In the genomic region with DNA sequence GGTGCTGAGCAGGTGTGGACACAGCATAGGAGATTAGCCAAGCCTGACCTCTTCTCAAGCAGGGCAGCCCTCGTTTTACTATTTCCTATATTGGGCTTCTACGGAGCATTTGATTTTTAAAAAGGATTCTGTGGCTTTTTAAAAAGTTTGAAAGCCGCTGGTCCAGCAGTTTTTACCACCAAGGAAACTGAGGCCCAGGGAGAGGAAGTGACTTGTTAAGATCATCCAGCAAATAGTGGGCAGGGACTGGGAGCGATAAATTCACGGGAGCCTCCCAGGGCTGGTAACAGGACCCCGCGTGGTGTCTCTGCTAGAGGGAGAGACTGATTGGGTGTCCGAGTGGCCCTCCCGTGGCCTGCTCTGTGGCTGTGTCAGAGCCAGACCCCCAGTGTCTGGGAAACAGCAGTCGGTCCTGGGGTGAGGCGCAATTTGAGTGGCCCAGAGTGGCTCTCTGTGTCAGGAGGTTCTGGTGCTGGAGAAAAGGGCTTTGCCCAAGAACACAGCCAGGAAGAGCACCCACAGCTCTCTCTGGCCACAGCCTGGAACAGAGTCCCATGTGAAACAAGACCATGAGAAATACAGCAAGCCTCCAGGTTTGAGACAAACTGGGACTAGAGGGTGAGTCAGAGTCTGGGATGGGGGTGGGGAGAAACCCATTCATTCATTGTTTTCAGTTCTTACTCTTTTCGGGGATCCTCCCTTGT, we compare ENCODE assay signal across 8 cellular contexts. TPM values are rescaled to one million over a fixed set of nuclear protein-coding genes. Genes with fewer than 3 reads are reported as not detected.
DNase-seq lines count a peak whose midpoint lies in the region; ATAC-seq, FAIRE-seq and TF ChIP-seq lines count a peak whose summit lies in the region.

No MANE protein-coding gene starts in this region.

- POLR2A ChIA-PET in activated CD4-positive, alpha-beta memory T cell treated with anti-CD3 and anti-CD28 coated beads for 36 hours (lab: Charles Lee) = interaction anchor here (1.0 to 4.7 kb wide), 9 partner anchors 12 to 156 kb away, joined by 3 to 63 read pairs (median 9); a partner anchor contains a TSS

- H3K79me2 ChIP-seq in DOHH2 (ENCODE audit: control insufficient read depth, low read length) = peaks cover 36% of the 10 kb centered on the region

- no peaks in the 10 kb centered on the region for H3K27me3 Mint-ChIP-seq in activated CD4-positive, alpha-beta memory T cell treated with anti-CD3 and anti-CD28 coated beads for 36 hours
- no peaks in the 10 kb centered on the region for H3K27me3 Mint-ChIP-seq in natural killer cell treated with Interleukin-12 subunit alpha and Interleukin-12 subunit beta and Interleukin-15 and Interleukin-18, amount 100 ng/mL, for 72 hours

- H3K9me3 Mint-ChIP-seq in activated CD4-positive, alpha-beta memory T cell treated with anti-CD3 and anti-CD28 coated beads for 36 hours = no peaks in the 10 kb centered on the region
- no peaks in the 10 kb centered on the region for H3K9me3 Mint-ChIP-seq in natural killer cell treated with Interleukin-12 subunit alpha and Interleukin-12 subunit beta and Interleukin-15 and Interleukin-18, amount 100 ng/mL, for 72 hours

- TF ChIP-seq POLR2A in esophagus muscularis mucosa (IDR thresholded peaks at IDR 0.05; ENCODE audit: low read depth) = no peak

- peaks cover 59% of the 10 kb centered on the region for H3K4me1 Mint-ChIP-seq in activated CD4-positive, alpha-beta memory T cell treated with anti-CD3 and anti-CD28 coated beads for 36 hours (ENCODE audit: low read depth)
- peaks cover 56 to 60% of the 10 kb centered on the region in 2 donors for H3K4me1 Mint-ChIP-seq in natural killer cell treated with Interleukin-12 subunit alpha and Interleukin-12 subunit beta and Interleukin-15 and Interleukin-18, amount 100 ng/mL, for 72 hours (ENCODE audit: low read depth in 2 of 2)

- TF ChIP-seq CTCF in DOHH2 (IDR thresholded peaks at IDR 0.05; ENCODE audit: low read depth, low read length, poor library complexity, severe bottlenecking) (no peak), esophagus muscularis mucosa (IDR thresholded peaks at IDR 0.05) (no peak)

- FAIRE-seq in HTR-8/SVneo (lab: Jason Lieb, UNC) = no peak

- peak overlapping the region; percentile 99 for H3K4me2 ChIP-seq in DOHH2 (ENCODE audit: low read length)

- H3F3A ChIP-seq in DOHH2 (ENCODE audit: control insufficient read depth, insufficient read depth) = peaks cover 15% of the 10 kb centered on the region

- H3K36me3 Mint-ChIP-seq in activated CD4-positive, alpha-beta memory T cell treated with anti-CD3 and anti-CD28 coated beads for 36 hours = peaks cover 73% of the 10 kb centered on the region
- peaks cover 17% of the 10 kb centered on the region for H3K36me3 Mint-ChIP-seq in natural killer cell treated with Interleukin-12 subunit alpha and Interleukin-12 subunit beta and Interleukin-15 and Interleukin-18, amount 100 ng/mL, for 72 hours

- peak overlapping the region; percentile 93 for H3K4me3 Mint-ChIP-seq in activated CD4-positive, alpha-beta memory T cell treated with anti-CD3 and anti-CD28 coated beads for 36 hours
- peak overlapping the region; percentile 94 for H3K4me3 Mint-ChIP-seq in natural killer cell treated with Interleukin-12 subunit alpha and Interleukin-12 subunit beta and Interleukin-15 and Interleukin-18, amount 100 ng/mL, for 72 hours

- H3K27ac Mint-ChIP-seq in activated CD4-positive, alpha-beta memory T cell treated with anti-CD3 and anti-CD28 coated beads for 36 hours = peak overlapping the region; percentile 99
- H3K27ac Mint-ChIP-seq in natural killer cell treated with Interleukin-12 subunit alpha and Interleukin-12 subunit beta and Interleukin-15 and Interleukin-18, amount 100 ng/mL, for 72 hours = peak overlapping the region; percentile 96 to 98

- no peak for TF ChIP-seq EP300 in esophagus muscularis mucosa (IDR thresholded peaks at IDR 0.05)

- CTCF ChIA-PET in activated CD4-positive, alpha-beta memory T cell treated with anti-CD3 and anti-CD28 coated beads for 36 hours (lab: Charles Lee) = interaction anchor here (1.4 to 2.6 kb wide), 3 partner anchors 13 to 225 kb away, joined by 3 to 22 read pairs (median 6); no protein-coding TSS in a partner anchor

- no peaks in the 10 kb centered on the region for H3K9me2 ChIP-seq in DOHH2 (replicated peaks; ENCODE audit: control insufficient read depth, low read length)

- H3K4me3 ChIP-seq in DOHH2 (ENCODE audit: low read length) (peak overlapping the region; percentile 98), esophagus muscularis mucosa (peak overlapping the region; percentile 83 to 100 (median 92)), aorta (ENCODE audit: low read length in 2 of 2) (peak overlapping the region; percentile 80 to 89)

- H4K20me1 ChIP-seq in DOHH2 (ENCODE audit: control insufficient read depth, insufficient read depth, low read depth, low read length) = 0 out of 2 replicates have a peak, but pooled peaks cover 5% of the 10 kb centered on the region

- H3K9me3 ChIP-seq in DOHH2 (ENCODE audit: control insufficient read depth, insufficient read depth, low read length) (no peaks in the 10 kb centered on the region), esophagus muscularis mucosa (no peaks in the 10 kb centered on the region), aorta (ENCODE audit: control insufficient read depth, low read length) (no peaks in the 10 kb centered on the region)

- H3K27me3 ChIP-seq in DOHH2 (ENCODE audit: control insufficient read depth, low read length) = no peaks in the 10 kb centered on the region
- H3K27me3 ChIP-seq in esophagus muscularis mucosa = no peaks in the 10 kb centered on the region
- H3K27me3 ChIP-seq in aorta (ENCODE audit: control insufficient read depth in 1 of 2, insufficient read depth in 2 of 2, low read length in 1 of 2) = no peaks in the 10 kb centered on the region

- H3K4me1 ChIP-seq in DOHH2 (ENCODE audit: control insufficient read depth, low read length) (peaks cover 32% of the 10 kb centered on the region), esophagus muscularis mucosa (peaks cover 46 to 62% (median 49%) of the 10 kb centered on the region in 4 donors), aorta (ENCODE audit: control insufficient read depth in 1 of 2, insufficient read depth in 2 of 2, low read length in 2 of 2) (peaks cover 1 to 2% of the 10 kb centered on the region in 2 donors)

- 43% methylated on average over 8 of the region's 12 CpGs for WGBS in esophagus muscularis mucosa
- 15 to 19% methylated on average over 12 of the region's 12 CpGs for WGBS in aorta, 2 donors

- intact Hi-C loops in activated CD4-positive, alpha-beta memory T cell treated with anti-CD3 and anti-CD28 coated beads for 36 hours (cut with micrococcal nuclease) = loop anchor here (1.0 to 2.0 kb wide), 4 partner anchors 34 to 155 kb away; a partner anchor contains a TSS
- intact Hi-C loops in esophagus muscularis mucosa (cut with DNase I) (loop anchor here (5.0 kb wide), 1 partner anchor 155 kb away; a partner anchor contains a TSS), aorta (cut with DNase I) (loop anchor here in 1 of 2 donors (5.0 kb wide), 2 partner anchors 155 to 210 kb away; a partner anchor contains a TSS)

- peak; percentile 61 to 67 for ATAC-seq in natural killer cell treated with Interleukin-12 subunit alpha and Interleukin-12 subunit beta and Interleukin-15 and Interleukin-18, amount 100 ng/mL, for 72 hours
- no peak for ATAC-seq in aorta (ENCODE audit: low FRiP score)

- H3K36me3 ChIP-seq in DOHH2 (ENCODE audit: control insufficient read depth, low read length) (peaks cover 14% of the 10 kb centered on the region), esophagus muscularis mucosa (peaks cover 22 to 26% (median 24%) of the 10 kb centered on the region in 4 donors), aorta (ENCODE audit: control insufficient read depth in 1 of 2, insufficient read depth in 2 of 2, low read length in 1 of 2) (peaks cover 6% of the 10 kb centered on the region in 2 donors)

- DNase-seq in HT-29 (ENCODE audit: low spot score) = peak; percentile 53
- peak; percentile 87 for DNase-seq in activated CD4-positive, alpha-beta memory T cell treated with anti-CD3 and anti-CD28 coated beads for 36 hours
- no peak for DNase-seq in esophagus muscularis mucosa (ENCODE audit: extremely low spot score)
- DNase-seq in natural killer cell treated with Interleukin-12 subunit alpha and Interleukin-12 subunit beta and Interleukin-15 and Interleukin-18, amount 100 ng/mL, for 72 hours (ENCODE audit: low spot score) = no peak
- DNase-seq in aorta = peak in 1 of 2 donors; percentile 55
- no peak for DNase-seq in NCI-H748 treated with DMSO at 0.1 percent for 48 hours (lab: John Stamatoyannopoulos, UW)
- DNase-seq in HTR-8/SVneo (ENCODE audit: insufficient read length, low spot score) = no peak

- H3K27ac ChIP-seq in DOHH2 (ENCODE audit: low read depth, low read length) (no peak overlapping the region; the same call in 1 of the 2 replicates), esophagus muscularis mucosa (replicated peaks in 1 of 4) (peak overlapping the region; percentile 92 to 96 (median 96)), aorta (ENCODE audit: low read depth in 1 of 2, low read length in 2 of 2) (peak overlapping the region; percentile 14 to 38)

RNA-seq across cellular contexts. Expression of a gene that starts 4.2 kb away (rescaled TPM):
- 54.5 and 63.4 TPM in 2 replicates for total RNA-seq in HT-29 (2014; rRNA removed; shearing (Covaris generic))
- total RNA-seq in activated CD4-positive, alpha-beta memory T cell treated with anti-CD3 and anti-CD28 coated beads for 36 hours = 100 to 1,000 TPM; 576 to 590 TPM
- total RNA-seq in esophagus muscularis mucosa (10 to 100 TPM; 39.0 to 84.0 (median 80.3) TPM), aorta (10 to 100 TPM; 62.3 to 65.8 TPM)
- 100 to 1,000 TPM; 528 to 679 TPM for total RNA-seq in natural killer cell treated with Interleukin-12 subunit alpha and Interleukin-12 subunit beta and Interleukin-15 and Interleukin-18, amount 100 ng/mL, for 72 hours
- 10 to 100 TPM; 20.9 to 26.0 TPM for polyA plus RNA-seq in aorta

RNA-seq across cellular contexts. Expression of a gene that starts 11.7 kb away (rescaled TPM):
- 0.31 and 0.43 TPM in 2 replicates for total RNA-seq in HT-29 (2014; rRNA removed; shearing (Covaris generic))
- 10 to 100 TPM; 18.0 to 21.1 TPM for total RNA-seq in activated CD4-positive, alpha-beta memory T cell treated with anti-CD3 and anti-CD28 coated beads for 36 hours
- total RNA-seq in esophagus muscularis mucosa (10 to 100 TPM; 26.1 to 41.9 (median 34.0) TPM), aorta (10 to 100 TPM; 39.8 to 68.3 TPM)
- 100 to 1,000 TPM; 139 to 140 TPM for total RNA-seq in natural killer cell treated with Interleukin-12 subunit alpha and Interleukin-12 subunit beta and Interleukin-15 and Interleukin-18, amount 100 ng/mL, for 72 hours
- 10 to 100 TPM; 11.6 to 26.4 TPM for polyA plus RNA-seq in aorta

RNA-seq across cellular contexts. Expression of a gene that starts 30.5 kb away (rescaled TPM):
- 29.8 and 32.7 TPM in 2 replicates for total RNA-seq in HT-29 (2014; rRNA removed; shearing (Covaris generic))
- total RNA-seq in activated CD4-positive, alpha-beta memory T cell treated with anti-CD3 and anti-CD28 coated beads for 36 hours = 10 to 100 TPM; 98.1 to 99.2 TPM
- total RNA-seq in esophagus muscularis mucosa (10 to 100 TPM; 27.0 to 80.9 (median 31.7) TPM), aorta (10 to 100 TPM; 56.7 to 82.4 TPM)
- total RNA-seq in natural killer cell treated with Interleukin-12 subunit alpha and Interleukin-12 subunit beta and Interleukin-15 and Interleukin-18, amount 100 ng/mL, for 72 hours = 100 to 1,000 TPM; 172 to 244 TPM
- polyA plus RNA-seq in aorta = 10 to 100 TPM; 19.2 to 49.2 TPM

RNA-seq across cellular contexts. Expression of a gene that starts 59.7 kb away (rescaled TPM):
- total RNA-seq in HT-29 (2014; rRNA removed; shearing (Covaris generic)) = 41.1 and 45.7 TPM in 2 replicates
- total RNA-seq in activated CD4-positive, alpha-beta memory T cell treated with anti-CD3 and anti-CD28 coated beads for 36 hours = 10 to 100 TPM; 45.0 to 45.8 TPM
- total RNA-seq in esophagus muscularis mucosa (1 to 10 TPM; 5.1 to 7.9 (median 6.0) TPM), aorta (1 to 10 TPM; 7.3 to 7.7 TPM)
- 10 to 100 TPM; 23.4 to 30.5 TPM for total RNA-seq in natural killer cell treated with Interleukin-12 subunit alpha and Interleukin-12 subunit beta and Interleukin-15 and Interleukin-18, amount 100 ng/mL, for 72 hours
- polyA plus RNA-seq in aorta = 10 to 100 TPM in 1 of 2 donors, 1 to 10 TPM in 1; 6.5 to 15.3 TPM

Comparison
In these comparisons a context has a peak if more than half of its experiments do, and no peak if none do; other contexts are left out.
1. DNase-seq: peak in HT-29 (single experiment) and activated CD4-positive, alpha-beta memory T cell treated with anti-CD3 and anti-CD28 coated beads for 36 hours (single experiment); none in esophagus muscularis mucosa (single experiment), natural killer cell treated with Interleukin-12 subunit alpha and Interleukin-12 subunit beta and Interleukin-15 and Interleukin-18, amount 100 ng/mL, for 72 hours (single experiment), NCI-H748 treated with DMSO at 0.1 percent for 48 hours (single experiment) and HTR-8/SVneo (single experiment).
2. RNA of a gene that starts 11.7 kb away (total RNA-seq): 139 to 140 TPM in natural killer cell treated with Interleukin-12 subunit alpha and Interleukin-12 subunit beta and Interleukin-15 and Interleukin-18, amount 100 ng/mL, for 72 hours, 39.8 to 68.3 TPM in aorta, 26.1 to 41.9 TPM in esophagus muscularis mucosa and 18.0 to 21.1 TPM in activated CD4-positive, alpha-beta memory T cell treated with anti-CD3 and anti-CD28 coated beads for 36 hours; 0.31 to 0.43 TPM in HT-29; every median in the first group is over 10 times any median in the second.
3. Peak in every context shown above with its lines, with median percentiles within 50 percentile points of each other: H3K4me3 ChIP-seq.